ENCODE assay signal across 26 cellular contexts in genomic region chr2:120465701-120465988, GRCh38.
DNase-seq lines count a peak whose midpoint lies in the region; ATAC-seq and TF ChIP-seq lines count a peak whose summit lies in the region.
"Had no signal": no experiment of that assay in that cellular context is flagged by ENCODE, and none has a peak within 500 bp of the region (broad histone marks: within the 10 kb centered on the region; RNA-seq: fewer than 3 reads in every experiment).

No MANE protein-coding gene starts in this region.

- H3K4me1 Mint-ChIP-seq in endothelial cell (ENCODE audit: unreplicated experiment) = peaks cover 43% of the 10 kb centered on the region
- H3K4me1 Mint-ChIP-seq in activated naive CD8-positive, alpha-beta T cell treated with anti-CD3 and anti-CD28 coated beads, Interleukin-2, amount 50 U/mL, for 24 hours = no peaks in the 10 kb centered on the region
- H3K4me1 Mint-ChIP-seq: activated CD4-positive, alpha-beta T cell treated with anti-CD3 and anti-CD28 coated beads for 36 hours; central memory CD8-positive, alpha-beta T cell had no signal

- peak overlapping the region; percentile 42 for H3K27ac Mint-ChIP-seq in endothelial cell (ENCODE audit: unreplicated experiment)
- H3K27ac Mint-ChIP-seq in activated naive CD8-positive, alpha-beta T cell treated with anti-CD3 and anti-CD28 coated beads, Interleukin-2, amount 50 U/mL, for 24 hours = no peak overlapping the region
- H3K27ac Mint-ChIP-seq: activated CD4-positive, alpha-beta T cell treated with anti-CD3 and anti-CD28 coated beads for 36 hours; activated CD8-positive, alpha-beta T cell treated with anti-CD3 and anti-CD28 coated beads for 36 hours; activated T-helper 1 cell treated with anti-CD3 and anti-CD28 coated beads, Interleukin-12 subunit alpha, Interleukin-12 subunit beta, Interleukin-2, Interleukin-4 antibody, amounts not matched to agents 30 ng/mL and 10 ng/mL and 1 ng/mL, durations not matched to agents 14 hours and 24 hours and 36 hours; dendritic cell treated with granulocyte-macrophage colony-stimulating factor and Interleukin-4, amounts not matched to agents 40 ng/mL and 50 ng/mL, for 4 days had no signal

- H3K4me3 ChIP-seq in HUES48 (ENCODE audit: low read depth, low read length) = no peak overlapping the region
- peak overlapping the region; percentile 3 for H3K4me3 ChIP-seq in neuron (ENCODE audit: low read length)
- H3K4me3 ChIP-seq: BLaER1 treated with 17β-estradiol and CSF1 and Interleukin-3, amounts not matched to agents 10 nM and 100 nM; esophagus muscularis mucosa; psoas muscle; sigmoid colon; tibial artery had no signal

- no peaks in the 10 kb centered on the region for H3K36me3 Mint-ChIP-seq in endothelial cell (ENCODE audit: low read depth, unreplicated experiment)
- H3K36me3 Mint-ChIP-seq in activated naive CD8-positive, alpha-beta T cell treated with anti-CD3 and anti-CD28 coated beads, Interleukin-2, amount 50 U/mL, for 24 hours (ENCODE audit: low read depth) = no peaks in the 10 kb centered on the region

- no peak for TF ChIP-seq CTCF in endothelial cell (IDR thresholded peaks at IDR 0.05; ENCODE audit: unreplicated experiment)

- peak overlapping the region; percentile 42 for H3K27ac ChIP-seq in HUES48 (ENCODE audit: low read depth, low read length)
- H3K27ac ChIP-seq: BLaER1 treated with 17β-estradiol and CSF1 and Interleukin-3, amounts not matched to agents 10 nM and 100 nM; esophagus muscularis mucosa; foreskin keratinocyte; heart right ventricle; neutrophil; psoas muscle; sigmoid colon; tibial artery had no signal

- H3K36me3 ChIP-seq in ES-I3 (ENCODE audit: insufficient read depth, low read length) (no peaks in the 10 kb centered on the region), HUES48 (ENCODE audit: control insufficient read depth, insufficient read depth, low read length) (no peaks in the 10 kb centered on the region), neuron (ENCODE audit: insufficient read depth, low read length) (no peaks in the 10 kb centered on the region)
- H3K36me3 ChIP-seq: BLaER1 treated with 17β-estradiol and CSF1 and Interleukin-3, amounts not matched to agents 10 nM and 100 nM; esophagus muscularis mucosa; heart right ventricle; neutrophil; sigmoid colon; tibial artery had no signal

- no peak for ATAC-seq in HG02885 (IDR thresholded peaks at IDR 0.05; ENCODE audit: poor library complexity, unreplicated experiment)
- ATAC-seq in activated naive CD8-positive, alpha-beta T cell treated with anti-CD3 and anti-CD28 coated beads, Interleukin-2, amount 50 U/mL, for 24 hours = no peak
- ATAC-seq: activated CD4-positive, alpha-beta T cell treated with anti-CD3 and anti-CD28 coated beads for 36 hours; activated CD8-positive, alpha-beta T cell treated with anti-CD3 and anti-CD28 coated beads for 36 hours; foreskin keratinocyte; psoas muscle had no signal

- H3K27me3 ChIP-seq in HUES48 (ENCODE audit: control insufficient read depth, insufficient read depth, low read length) (peaks cover 97% of the 10 kb centered on the region), neuron (ENCODE audit: insufficient read depth, low read length) (peaks cover 49% of the 10 kb centered on the region)
- H3K27me3 ChIP-seq: BLaER1 treated with 17β-estradiol and CSF1 and Interleukin-3, amounts not matched to agents 10 nM and 100 nM had no signal

- no peaks in the 10 kb centered on the region for H3K9me3 Mint-ChIP-seq in endothelial cell (ENCODE audit: unreplicated experiment)
- no peaks in the 10 kb centered on the region for H3K9me3 Mint-ChIP-seq in activated naive CD8-positive, alpha-beta T cell treated with anti-CD3 and anti-CD28 coated beads, Interleukin-2, amount 50 U/mL, for 24 hours
- H3K9me3 Mint-ChIP-seq: activated CD8-positive, alpha-beta T cell treated with anti-CD3 and anti-CD28 coated beads for 36 hours; activated T-helper 1 cell treated with anti-CD3 and anti-CD28 coated beads, Interleukin-12 subunit alpha, Interleukin-12 subunit beta, Interleukin-2, Interleukin-4 antibody, amounts not matched to agents 30 ng/mL and 10 ng/mL and 1 ng/mL, durations not matched to agents 14 hours and 24 hours and 36 hours; central memory CD8-positive, alpha-beta T cell; dendritic cell treated with granulocyte-macrophage colony-stimulating factor and Interleukin-4, amounts not matched to agents 40 ng/mL and 50 ng/mL, for 4 days had no signal

- H2AFZ ChIP-seq in neuron (ENCODE audit: low read depth, low read length) = no peak overlapping the region

- peaks cover 13% of the 10 kb centered on the region for H3K4me1 ChIP-seq in ES-I3 (ENCODE audit: insufficient read depth, low read length)
- peaks cover 11% of the 10 kb centered on the region for H3K4me1 ChIP-seq in HUES48 (ENCODE audit: control insufficient read depth, insufficient read depth, low read length)
- H3K4me1 ChIP-seq in neuron (ENCODE audit: insufficient read depth, low read length) = peaks cover 21% of the 10 kb centered on the region

- H3K9ac ChIP-seq in ES-I3 (ENCODE audit: low read depth, low read length) = peak overlapping the region; percentile 43; the same call in 1 of the 2 replicates
- no peak overlapping the region for H3K9ac ChIP-seq in HUES48 (ENCODE audit: low read depth, low read length)
- H3K9ac ChIP-seq: BLaER1 treated with 17β-estradiol and CSF1 and Interleukin-3, amounts not matched to agents 10 nM and 100 nM had no signal

- H3K4me3 Mint-ChIP-seq in endothelial cell (ENCODE audit: unreplicated experiment) = no peak overlapping the region
- H3K4me3 Mint-ChIP-seq in activated naive CD8-positive, alpha-beta T cell treated with anti-CD3 and anti-CD28 coated beads, Interleukin-2, amount 50 U/mL, for 24 hours = no peak overlapping the region
- H3K4me3 Mint-ChIP-seq: activated CD4-positive, alpha-beta T cell treated with anti-CD3 and anti-CD28 coated beads for 36 hours; activated CD8-positive, alpha-beta T cell treated with anti-CD3 and anti-CD28 coated beads for 36 hours; activated T-helper 1 cell treated with anti-CD3 and anti-CD28 coated beads, Interleukin-12 subunit alpha, Interleukin-12 subunit beta, Interleukin-2, Interleukin-4 antibody, amounts not matched to agents 30 ng/mL and 10 ng/mL and 1 ng/mL, durations not matched to agents 14 hours and 24 hours and 36 hours; central memory CD8-positive, alpha-beta T cell; dendritic cell treated with granulocyte-macrophage colony-stimulating factor and Interleukin-4, amounts not matched to agents 40 ng/mL and 50 ng/mL, for 4 days had no signal

- peaks cover 8% of the 10 kb centered on the region for H3K27me3 Mint-ChIP-seq in endothelial cell (ENCODE audit: unreplicated experiment)
- H3K27me3 Mint-ChIP-seq in activated naive CD8-positive, alpha-beta T cell treated with anti-CD3 and anti-CD28 coated beads, Interleukin-2, amount 50 U/mL, for 24 hours = no peaks in the 10 kb centered on the region
- H3K27me3 Mint-ChIP-seq: activated CD4-positive, alpha-beta T cell treated with anti-CD3 and anti-CD28 coated beads for 36 hours; activated CD8-positive, alpha-beta T cell treated with anti-CD3 and anti-CD28 coated beads for 36 hours had no signal

- H3K9me3 ChIP-seq in ES-I3 (ENCODE audit: control insufficient read depth, insufficient read depth, low read length) (no peaks in the 10 kb centered on the region), HUES48 (ENCODE audit: control insufficient read depth, insufficient read depth, low read length) (no peaks in the 10 kb centered on the region), neuron (ENCODE audit: low read length) (no peaks in the 10 kb centered on the region)
- H3K9me3 ChIP-seq: BLaER1 treated with 17β-estradiol and CSF1 and Interleukin-3, amounts not matched to agents 10 nM and 100 nM; esophagus muscularis mucosa; heart right ventricle; neutrophil; psoas muscle; sigmoid colon; tibial artery had no signal

- DNase-seq in endothelial cell (ENCODE audit: low spot score) (no peak), Ammon's horn (ENCODE audit: low spot score) (no peak)
- DNase-seq in activated naive CD8-positive, alpha-beta T cell treated with anti-CD3 and anti-CD28 coated beads, Interleukin-2, amount 50 U/mL, for 24 hours = no peak
- DNase-seq: activated CD4-positive, alpha-beta T cell treated with anti-CD3 and anti-CD28 coated beads for 36 hours; activated CD8-positive, alpha-beta memory T cell treated with anti-CD3 and anti-CD28 coated beads, Interleukin-2, amount 50 U/mL, for 48 hours; activated CD8-positive, alpha-beta T cell treated with anti-CD3 and anti-CD28 coated beads for 36 hours; activated naive CD4-positive, alpha-beta T cell treated with Interleukin-2 at 50 U/mL for 16 hours; DND-41; foreskin keratinocyte; heart right ventricle; MM.1S; psoas muscle; sigmoid colon; stimulated activated CD4-positive, alpha-beta T cell treated with anti-CD3 and anti-CD28 coated beads, Interleukin-4, amount 100 ng/mL, for 1 hour; SW 1271 had no signal
